8 cellular contexts compared by ENCODE assay signal in the genomic region with DNA sequence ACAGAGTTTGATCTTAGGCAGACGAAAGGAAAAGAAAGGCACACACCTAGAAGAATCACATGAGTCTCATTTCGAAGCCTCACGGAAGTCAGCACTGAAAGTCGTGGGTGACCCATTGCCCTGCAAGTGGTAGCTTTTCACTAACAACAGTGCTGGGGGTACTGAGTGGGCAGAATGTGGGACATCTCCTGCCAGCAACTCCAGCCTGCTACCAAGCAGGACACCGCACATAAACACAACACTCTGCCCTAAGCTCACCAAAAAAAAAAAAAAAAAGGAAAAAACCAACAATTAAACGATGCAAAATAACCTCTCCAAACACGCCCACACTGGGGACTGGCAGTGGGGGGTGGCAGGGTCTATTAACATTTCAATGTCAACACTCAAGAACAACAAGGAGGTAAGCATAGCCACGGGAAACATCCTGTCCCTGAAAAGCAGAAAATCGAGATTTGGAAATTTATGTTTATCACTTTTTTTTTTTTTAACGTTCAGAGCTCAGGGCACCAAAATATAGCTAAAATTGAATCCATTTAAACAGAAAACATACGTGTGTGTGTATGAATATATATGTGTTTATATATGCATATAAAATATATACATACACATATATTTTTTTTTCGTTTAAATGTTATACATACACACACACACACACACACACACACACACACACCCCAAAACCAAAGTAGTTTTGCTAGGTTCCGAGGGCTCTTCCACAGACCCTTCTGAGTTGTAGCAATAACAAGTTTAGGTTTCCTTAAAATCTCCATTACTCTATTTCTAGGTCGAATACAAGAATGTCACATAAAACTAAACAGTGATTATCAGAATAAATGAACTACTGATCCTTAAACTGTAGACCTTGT. TPM values are rescaled to one million over a fixed set of nuclear protein-coding genes. Genes with fewer than 3 reads are reported as not detected.
DNase-seq lines count a peak whose midpoint lies in the region; ATAC-seq, FAIRE-seq and TF ChIP-seq lines count a peak whose summit lies in the region.

No MANE protein-coding gene starts in this region.

- no peaks in the 10 kb centered on the region for H3K36me3 Mint-ChIP-seq in activated naive CD8-positive, alpha-beta T cell treated with anti-CD3 and anti-CD28 coated beads, Interleukin-2, amount 50 U/mL, for 24 hours (ENCODE audit: low read depth)

- H3K27ac ChIP-seq in iPS-20b (ENCODE audit: low read length) (peak overlapping the region; percentile 98), smooth muscle cell (ENCODE audit: low read depth) (peak overlapping the region; percentile 95)

- H3K9me3 ChIP-seq in iPS-20b (ENCODE audit: insufficient read depth, low read depth, low read length) (no peaks in the 10 kb centered on the region), smooth muscle cell (replicated peaks; ENCODE audit: low read depth) (no peaks in the 10 kb centered on the region)

- peak overlapping the region; percentile 91 for H2AFZ ChIP-seq in smooth muscle cell (ENCODE audit: low read depth)

- peaks cover 29% of the 10 kb centered on the region for H4K20me1 ChIP-seq in smooth muscle cell (ENCODE audit: low read depth)

- no peaks in the 10 kb centered on the region for H3K9me3 Mint-ChIP-seq in activated naive CD8-positive, alpha-beta T cell treated with anti-CD3 and anti-CD28 coated beads, Interleukin-2, amount 50 U/mL, for 24 hours

- 9% methylated on average over 14 of the region's 14 CpGs for WGBS in smooth muscle cell (ENCODE audit: low lambda C conversion rate)

- peaks cover 50% of the 10 kb centered on the region for H3K4me1 Mint-ChIP-seq in activated naive CD8-positive, alpha-beta T cell treated with anti-CD3 and anti-CD28 coated beads, Interleukin-2, amount 50 U/mL, for 24 hours

- H3K9ac ChIP-seq in iPS-20b (ENCODE audit: low read depth, low read length) (peak overlapping the region; percentile 97), smooth muscle cell (ENCODE audit: low read depth) (peak overlapping the region; percentile 99)

- no peak for TF ChIP-seq CTCF in NB4 (IDR thresholded peaks at IDR 0.05; ENCODE audit: low read depth, low read length)
- no peak for TF ChIP-seq CTCF in smooth muscle cell (IDR thresholded peaks at IDR 0.05; ENCODE audit: borderline replicate concordance, insufficient read depth, poor library complexity, severe bottlenecking)

- peaks cover 7% of the 10 kb centered on the region for H3F3A ChIP-seq in smooth muscle cell (ENCODE audit: low read depth)

- H3K4me2 ChIP-seq in smooth muscle cell = peak overlapping the region; percentile 100

- no peak for FAIRE-seq in urothelium cell line (lab: Jason Lieb, UNC)

- peak overlapping the region; percentile 95 for H3K27ac Mint-ChIP-seq in activated naive CD8-positive, alpha-beta T cell treated with anti-CD3 and anti-CD28 coated beads, Interleukin-2, amount 50 U/mL, for 24 hours

- H3K27me3 ChIP-seq in iPS-20b (ENCODE audit: insufficient read depth, low read length) (no peaks in the 10 kb centered on the region), smooth muscle cell (ENCODE audit: low read depth) (no peaks in the 10 kb centered on the region)

- H3K4me1 ChIP-seq in iPS-20b (ENCODE audit: insufficient read depth, low read length) (peaks cover 27% of the 10 kb centered on the region; the same call in 1 of the 2 replicates), smooth muscle cell (ENCODE audit: low read depth) (peaks cover 32% of the 10 kb centered on the region)

- H3K79me2 ChIP-seq in smooth muscle cell (ENCODE audit: low read depth) = peaks cover 72% of the 10 kb centered on the region

- peak; percentile 12 for ATAC-seq in activated naive CD8-positive, alpha-beta T cell treated with anti-CD3 and anti-CD28 coated beads, Interleukin-2, amount 50 U/mL, for 24 hours

- H3K4me3 ChIP-seq in NB4 (ENCODE audit: low read depth, low read length) = peak overlapping the region; percentile 94
- H3K4me3 ChIP-seq in iPS-20b (ENCODE audit: low read length) = peak overlapping the region; percentile 99
- H3K4me3 ChIP-seq in smooth muscle cell = peak overlapping the region; percentile 76

- H3K36me3 ChIP-seq in iPS-20b (ENCODE audit: insufficient read depth, low read depth, low read length) (no peaks in the 10 kb centered on the region), smooth muscle cell (ENCODE audit: low read depth) (no peaks in the 10 kb centered on the region)

- TF ChIP-seq POLR2A in NB4 (IDR thresholded peaks at IDR 0.05; ENCODE audit: extremely low read depth, insufficient read length) = peak; percentile 13

- DNase-seq in activated CD4-positive, alpha-beta T cell treated with anti-CD3 and anti-CD28 coated beads for 48 hours = peak; percentile 38
- DNase-seq in activated CD4-positive, alpha-beta T cell treated with anti-CD3 and anti-CD28 coated beads, Interleukin-2, amount 50 U/mL, for 4 hours = no peak
- peak; percentile 61 for DNase-seq in NB4 (ENCODE audit: low read depth)
- peak; percentile 11 for DNase-seq in activated naive CD8-positive, alpha-beta T cell treated with anti-CD3 and anti-CD28 coated beads, Interleukin-2, amount 50 U/mL, for 24 hours
- no peak for DNase-seq in smooth muscle cell (lab: John Stamatoyannopoulos, UW; ENCODE audit: unreplicated experiment)
- no peak for DNase-seq in AG08395 (ENCODE audit: low spot score)
- DNase-seq in urothelium cell line (ENCODE audit: low spot score) = no peak

- H3K27me3 Mint-ChIP-seq in activated naive CD8-positive, alpha-beta T cell treated with anti-CD3 and anti-CD28 coated beads, Interleukin-2, amount 50 U/mL, for 24 hours = no peaks in the 10 kb centered on the region

- peak overlapping the region; percentile 94 for H3K4me3 Mint-ChIP-seq in activated naive CD8-positive, alpha-beta T cell treated with anti-CD3 and anti-CD28 coated beads, Interleukin-2, amount 50 U/mL, for 24 hours

RNA-seq across cellular contexts. Expression of a gene that starts 2.1 kb away (rescaled TPM):
- 7.1 and 9.1 TPM in 2 replicates for total RNA-seq in smooth muscle cell
- polyA plus RNA-seq in smooth muscle cell = 1.4 and 4.6 TPM in 2 replicates

Comparison
In these comparisons a context has a peak if more than half of its experiments do, and no peak if none do; other contexts are left out.
1. DNase-seq: peak in activated CD4-positive, alpha-beta T cell treated with anti-CD3 and anti-CD28 coated beads for 48 hours (single experiment), NB4 (single experiment) and activated naive CD8-positive, alpha-beta T cell treated with anti-CD3 and anti-CD28 coated beads, Interleukin-2, amount 50 U/mL, for 24 hours (single experiment); none in activated CD4-positive, alpha-beta T cell treated with anti-CD3 and anti-CD28 coated beads, Interleukin-2, amount 50 U/mL, for 4 hours (0 of 2), smooth muscle cell (single experiment), AG08395 (single experiment) and urothelium cell line (single experiment).
2. Peak in every context shown above with its lines, with median percentiles within 50 percentile points of each other: H3K4me3 ChIP-seq.